ENCODE assay signal across 28 cellular contexts in genomic region chr9:71514344-71514975, GRCh38.
"Had no signal": no experiment of that assay in that cellular context is flagged by ENCODE, and none has a peak within 500 bp of the region (broad histone marks: within the 10 kb centered on the region; RNA-seq: fewer than 3 reads in every experiment).

No MANE protein-coding gene starts in this region.

- H3K4me1 ChIP-seq: colonic mucosa, parathyroid adenoma, right atrium auricular region had no signal

- H3K4me3 Mint-ChIP-seq: activated CD4-positive, alpha-beta memory T cell treated with anti-CD3 and anti-CD28 coated beads for 36 hours; activated CD4-positive, alpha-beta T cell treated with anti-CD3 and anti-CD28 coated beads, Interleukin-2, amount 10 ng/mL, durations not matched to agents 24 days and 14 days; activated naive CD4-positive, alpha-beta T cell treated with anti-CD3 and anti-CD28 coated beads, Interleukin-2, amount 50 U/mL, for 24 hours; activated T-cell treated with anti-CD3 and anti-CD28 coated beads, Interleukin-2, amount 50 U/mL, for 4 hours; immature natural killer cell; memory B cell; naive thymus-derived CD8-positive, alpha-beta T cell; neural crest cell; T-helper 1 cell treated with Interleukin-12 subunit alpha and Interleukin-12 subunit beta and Interleukin-4 antibody, amounts not matched to agents 30 μg/mL and 1 μg/mL, for 36 hours had no signal

- H3K4me1 Mint-ChIP-seq: activated CD4-positive, alpha-beta T cell treated with anti-CD3 and anti-CD28 coated beads, Interleukin-2, amount 10 ng/mL, durations not matched to agents 24 days and 14 days; activated naive CD4-positive, alpha-beta T cell treated with anti-CD3 and anti-CD28 coated beads, Interleukin-2, amount 50 U/mL, for 24 hours; immature natural killer cell; memory B cell; naive thymus-derived CD8-positive, alpha-beta T cell had no signal

- H3K27ac Mint-ChIP-seq: activated CD4-positive, alpha-beta memory T cell treated with anti-CD3 and anti-CD28 coated beads for 36 hours; activated CD4-positive, alpha-beta T cell treated with anti-CD3 and anti-CD28 coated beads, Interleukin-2, amount 10 ng/mL, durations not matched to agents 24 days and 14 days; activated naive CD4-positive, alpha-beta T cell treated with anti-CD3 and anti-CD28 coated beads, Interleukin-2, amount 50 U/mL, for 24 hours; activated T-helper 2 cell treated with anti-CD3 and anti-CD28 coated beads, Interferon-gamma antibody, Interleukin-2, Interleukin-4, amounts not matched to agents 10 μg/mL and 5 μg/mL and 100 μg/mL, durations not matched to agents 14 hours and 24 hours and 36 hours; immature natural killer cell; memory B cell; naive thymus-derived CD8-positive, alpha-beta T cell; T-helper 1 cell treated with Interleukin-12 subunit alpha and Interleukin-12 subunit beta and Interleukin-4 antibody, amounts not matched to agents 30 μg/mL and 1 μg/mL, for 36 hours had no signal

- DNase-seq: activated CD4-positive, alpha-beta memory T cell treated with anti-CD3 and anti-CD28 coated beads for 36 hours; activated CD4-positive, alpha-beta T cell treated with anti-CD3 and anti-CD28 coated beads, Interleukin-2, amount 10 ng/mL, durations not matched to agents 24 days and 14 days; activated CD4-positive, CD25-positive, alpha-beta regulatory T cell treated with anti-CD3 and anti-CD28 coated beads, Interleukin-2, amount 50 U/mL, for 72 hours; activated CD8-positive, alpha-beta memory T cell treated with anti-CD3 and anti-CD28 coated beads, Interleukin-2, amount 50 U/mL, for 48 hours; activated T-cell treated with anti-CD3 and anti-CD28 coated beads, Interleukin-2, amount 50 U/mL, for 4 hours; cerebellar nuclear complex; colonic mucosa; effector memory CD4-positive, alpha-beta T cell; foreskin fibroblast; heart left ventricle; hypothalamus; immature natural killer cell; midbrain; naive thymus-derived CD8-positive, alpha-beta T cell; stimulated activated CD4-positive, alpha-beta T cell treated with anti-CD3 and anti-CD28 coated beads, Interleukin-15, amount 100 ng/mL, for 24 hours; stimulated activated CD4-positive, alpha-beta T cell treated with anti-CD3 and anti-CD28 coated beads, Interleukin-2, amount 100 ng/mL, for 24 hours; stimulated activated naive CD4-positive, alpha-beta T cell; T-helper 9 cell had no signal

- H3K27ac ChIP-seq: colonic mucosa, heart left ventricle, parathyroid adenoma, right atrium auricular region, suprapubic skin had no signal

- H3K9me3 ChIP-seq: colonic mucosa, heart left ventricle, right atrium auricular region, suprapubic skin, tibial nerve had no signal

- H3K36me3 ChIP-seq: colonic mucosa, heart left ventricle, right atrium auricular region, suprapubic skin, tibial nerve had no signal

- H3K27me3 ChIP-seq: colonic mucosa, dorsolateral prefrontal cortex, heart left ventricle, right atrium auricular region, suprapubic skin, tibial nerve had no signal

- H3K36me3 Mint-ChIP-seq: activated CD4-positive, alpha-beta memory T cell treated with anti-CD3 and anti-CD28 coated beads for 36 hours; activated naive CD4-positive, alpha-beta T cell treated with anti-CD3 and anti-CD28 coated beads, Interleukin-2, amount 50 U/mL, for 24 hours; immature natural killer cell; memory B cell; naive thymus-derived CD8-positive, alpha-beta T cell had no signal

- H3K9ac ChIP-seq: parathyroid adenoma had no signal

- H3K4me3 ChIP-seq: colonic mucosa, dorsolateral prefrontal cortex, heart left ventricle, right atrium auricular region, suprapubic skin, tibial nerve had no signal

- H3K79me2 ChIP-seq: parathyroid adenoma had no signal

- H2AFZ ChIP-seq: parathyroid adenoma had no signal

- H3K9me3 Mint-ChIP-seq: activated CD4-positive, alpha-beta memory T cell treated with anti-CD3 and anti-CD28 coated beads for 36 hours; activated CD4-positive, alpha-beta T cell treated with anti-CD3 and anti-CD28 coated beads, Interleukin-2, amount 10 ng/mL, durations not matched to agents 24 days and 14 days; activated naive CD4-positive, alpha-beta T cell treated with anti-CD3 and anti-CD28 coated beads, Interleukin-2, amount 50 U/mL, for 24 hours; activated T-cell treated with anti-CD3 and anti-CD28 coated beads, Interleukin-2, amount 50 U/mL, for 4 hours; activated T-helper 2 cell treated with anti-CD3 and anti-CD28 coated beads, Interferon-gamma antibody, Interleukin-2, Interleukin-4, amounts not matched to agents 10 μg/mL and 5 μg/mL and 100 μg/mL, durations not matched to agents 14 hours and 24 hours and 36 hours; T-helper 1 cell treated with Interleukin-12 subunit alpha and Interleukin-12 subunit beta and Interleukin-4 antibody, amounts not matched to agents 30 μg/mL and 1 μg/mL, for 36 hours had no signal
